8 cellular contexts compared by ENCODE assay signal in the genomic region with DNA sequence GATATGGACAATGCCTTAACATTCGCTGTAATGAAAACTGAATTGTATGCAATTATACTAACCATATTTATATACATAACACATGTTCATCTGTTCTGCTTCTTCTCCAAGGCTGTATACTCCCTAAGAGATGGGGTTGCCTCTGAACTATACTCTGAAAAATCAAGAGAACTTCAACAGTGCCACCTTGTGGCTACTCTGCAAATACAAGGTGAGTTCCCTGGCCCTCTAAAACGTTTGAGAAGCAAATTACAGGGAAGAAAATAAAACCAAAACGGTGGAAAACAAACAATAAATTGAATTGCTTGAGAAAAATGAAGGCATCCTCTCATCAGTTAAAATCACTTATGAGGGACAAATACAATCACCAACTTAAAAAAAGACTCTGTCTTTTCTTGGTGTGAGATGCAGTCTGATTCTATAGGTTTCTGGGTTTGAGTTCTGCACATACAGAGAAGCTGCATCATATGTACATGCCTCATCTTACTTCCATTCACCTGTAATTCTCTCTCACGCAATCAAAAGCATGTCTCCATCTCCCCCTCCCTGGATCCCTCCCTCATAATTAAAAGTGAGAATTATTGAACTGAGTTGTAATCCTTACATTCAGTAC.
DNase-seq lines count a peak whose midpoint lies in the region; ATAC-seq and TF ChIP-seq lines count a peak whose summit lies in the region.

No MANE protein-coding gene starts in this region.

- intact Hi-C loops in CD8-positive, alpha-beta T cell (cut with DNase I, micrococcal nuclease): loop anchor here (1.0 to 10.0 kb wide), 7 partner anchors 425 to 1471 kb away; a partner anchor contains a TSS

- peak; percentile 71 for ATAC-seq in CD8-positive, alpha-beta T cell
- peak; percentile 45 for ATAC-seq in GM18867 (IDR thresholded peaks at IDR 0.05; ENCODE audit: unreplicated experiment)
- ATAC-seq in HG03378 (IDR thresholded peaks at IDR 0.05; ENCODE audit: unreplicated experiment): peak; percentile 61
- ATAC-seq in omental fat pad (ENCODE audit: low FRiP score): no peak

- H3K4me3 Mint-ChIP-seq in CD8-positive, alpha-beta T cell: no peak overlapping the region
- no peak overlapping the region for H3K4me3 Mint-ChIP-seq in activated naive CD4-positive, alpha-beta T cell treated with anti-CD3 and anti-CD28 coated beads, Interleukin-2, amount 10 ng/mL, durations not matched to agents 7 days and 5 days
- H3K4me3 Mint-ChIP-seq in glutamatergic neuron (ENCODE audit: unreplicated experiment): no peak overlapping the region

- no peak overlapping the region for H3K27ac ChIP-seq in CD8-positive, alpha-beta T cell (ENCODE audit: low read depth, low read length)
- no peak overlapping the region for H3K27ac ChIP-seq in OCI-LY1 (ENCODE audit: low read depth, low read length, poor library complexity, severe bottlenecking)

- no peaks in the 10 kb centered on the region for H3K9me2 ChIP-seq in OCI-LY1 (ENCODE audit: low read depth, low read length)

- H2AFZ ChIP-seq in OCI-LY1 (ENCODE audit: low read length): no peak overlapping the region

- no peaks in the 10 kb centered on the region for H3F3A ChIP-seq in OCI-LY1 (ENCODE audit: insufficient read depth, low read length)

- no peaks in the 10 kb centered on the region for H3K27me3 Mint-ChIP-seq in CD8-positive, alpha-beta T cell (ENCODE audit: low read depth)
- no peaks in the 10 kb centered on the region for H3K27me3 Mint-ChIP-seq in activated naive CD4-positive, alpha-beta T cell treated with anti-CD3 and anti-CD28 coated beads, Interleukin-2, amount 10 ng/mL, durations not matched to agents 7 days and 5 days
- no peaks in the 10 kb centered on the region for H3K27me3 Mint-ChIP-seq in glutamatergic neuron (ENCODE audit: unreplicated experiment)

- CTCF ChIA-PET in CD8-positive, alpha-beta T cell (lab: Charles Lee): interaction anchor here (0.7 to 5.4 kb wide), 20 partner anchors 9 to 490 kb away, joined by 3 to 27 read pairs (median 4); a partner anchor contains a TSS
- CTCF ChIA-PET in activated naive CD4-positive, alpha-beta T cell treated with anti-CD3 and anti-CD28 coated beads, Interleukin-2, amount 10 ng/mL, durations not matched to agents 7 days and 5 days (lab: Charles Lee): interaction anchor here (0.9 to 2.6 kb wide), 11 partner anchors 9 to 519 kb away, joined by 3 to 15 read pairs (median 5); a partner anchor contains a TSS

- no peaks in the 10 kb centered on the region for H3K9me3 ChIP-seq in CD8-positive, alpha-beta T cell (ENCODE audit: low read length)
- no peaks in the 10 kb centered on the region for H3K9me3 ChIP-seq in OCI-LY1 (ENCODE audit: low read length)

- H3K9me3 Mint-ChIP-seq in CD8-positive, alpha-beta T cell: no peaks in the 10 kb centered on the region
- no peaks in the 10 kb centered on the region for H3K9me3 Mint-ChIP-seq in activated naive CD4-positive, alpha-beta T cell treated with anti-CD3 and anti-CD28 coated beads, Interleukin-2, amount 10 ng/mL, durations not matched to agents 7 days and 5 days
- peaks cover 3% of the 10 kb centered on the region for H3K9me3 Mint-ChIP-seq in glutamatergic neuron (ENCODE audit: unreplicated experiment)

- H3K9ac ChIP-seq in OCI-LY1 (ENCODE audit: low read length): no peak overlapping the region

- POLR2A ChIA-PET in CD8-positive, alpha-beta T cell (lab: Charles Lee): no interaction called here

- no peak overlapping the region for H3K27ac Mint-ChIP-seq in CD8-positive, alpha-beta T cell
- no peak overlapping the region for H3K27ac Mint-ChIP-seq in activated naive CD4-positive, alpha-beta T cell treated with anti-CD3 and anti-CD28 coated beads, Interleukin-2, amount 10 ng/mL, durations not matched to agents 7 days and 5 days
- no peak overlapping the region for H3K27ac Mint-ChIP-seq in glutamatergic neuron (ENCODE audit: unreplicated experiment)

- H3K4me1 ChIP-seq in CD8-positive, alpha-beta T cell (ENCODE audit: insufficient read depth, low read length): no peaks in the 10 kb centered on the region
- H3K4me1 ChIP-seq in OCI-LY1 (ENCODE audit: insufficient read depth, low read length, severe bottlenecking): peaks cover 14% of the 10 kb centered on the region

- H3K36me3 Mint-ChIP-seq in CD8-positive, alpha-beta T cell: peaks cover 26% of the 10 kb centered on the region
- H3K36me3 Mint-ChIP-seq in activated naive CD4-positive, alpha-beta T cell treated with anti-CD3 and anti-CD28 coated beads, Interleukin-2, amount 10 ng/mL, durations not matched to agents 7 days and 5 days: peaks cover 3% of the 10 kb centered on the region
- no peaks in the 10 kb centered on the region for H3K36me3 Mint-ChIP-seq in glutamatergic neuron (ENCODE audit: unreplicated experiment)

- H3K4me1 Mint-ChIP-seq in CD8-positive, alpha-beta T cell (ENCODE audit: low read depth): peaks cover 41% of the 10 kb centered on the region
- peaks cover 30% of the 10 kb centered on the region for H3K4me1 Mint-ChIP-seq in activated naive CD4-positive, alpha-beta T cell treated with anti-CD3 and anti-CD28 coated beads, Interleukin-2, amount 10 ng/mL, durations not matched to agents 7 days and 5 days
- H3K4me1 Mint-ChIP-seq in glutamatergic neuron (ENCODE audit: low read depth, unreplicated experiment): peaks cover 12% of the 10 kb centered on the region

- H3K27me3 ChIP-seq in CD8-positive, alpha-beta T cell (ENCODE audit: insufficient read depth, low read length): no peaks in the 10 kb centered on the region
- no peaks in the 10 kb centered on the region for H3K27me3 ChIP-seq in OCI-LY1 (ENCODE audit: insufficient read depth, low read length)

- no peaks in the 10 kb centered on the region for H3K36me3 ChIP-seq in CD8-positive, alpha-beta T cell (ENCODE audit: insufficient read depth, low read length)
- no peaks in the 10 kb centered on the region; the same call in 1 of the 2 replicates for H3K36me3 ChIP-seq in OCI-LY1 (ENCODE audit: insufficient read depth, low read length)

- DNase-seq in CD8-positive, alpha-beta T cell: peak; percentile 11 to 56 (median 31)
- peak; percentile 62 for DNase-seq in activated naive CD4-positive, alpha-beta T cell treated with anti-CD3 and anti-CD28 coated beads, Interleukin-2, amount 10 ng/mL, durations not matched to agents 7 days and 5 days
- DNase-seq in glutamatergic neuron (peak; percentile 46), putamen (ENCODE audit: low spot score) (peak; percentile 29), omental fat pad (ENCODE audit: low spot score) (no peak)

- H4K20me1 ChIP-seq in OCI-LY1 (ENCODE audit: insufficient read depth, low read length): no peaks in the 10 kb centered on the region

- no peak overlapping the region for H3K4me2 ChIP-seq in OCI-LY1 (ENCODE audit: low read length)

- TF ChIP-seq CTCF in CD8-positive, alpha-beta T cell (IDR thresholded peaks at IDR 0.05): peak; percentile 86
- TF ChIP-seq CTCF in OCI-LY1 (IDR thresholded peaks at IDR 0.05; ENCODE audit: low read length): peak; percentile 89
- TF ChIP-seq CTCF in glutamatergic neuron (IDR thresholded peaks at IDR 0.05; ENCODE audit: partially characterized antibody, unreplicated experiment): peak; percentile 77
- TF ChIP-seq CTCF in omental fat pad (IDR thresholded peaks at IDR 0.05): peak in 1 of 3 donors; percentile 25

- no peaks in the 10 kb centered on the region for H3K79me2 ChIP-seq in OCI-LY1 (ENCODE audit: insufficient read depth, low read length)

- H3K4me3 ChIP-seq in CD8-positive, alpha-beta T cell (ENCODE audit: low read depth, low read length): no peak overlapping the region
- no peak overlapping the region for H3K4me3 ChIP-seq in OCI-LY1 (ENCODE audit: low read depth, low read length, poor library complexity, severe bottlenecking)
